Comparison of ENCODE assay signal across 10 cellular contexts in genomic region chr11:47189100-47189834, GRCh38. TPM values are rescaled to one million over a fixed set of nuclear protein-coding genes. Genes with fewer than 3 reads are reported as not detected.
A peak's percentile ranks its signal among the peaks of the same experiment; 100 is the strongest.
DNase-seq lines count a peak whose midpoint lies in the region; ATAC-seq and TF ChIP-seq lines count a peak whose summit lies in the region.
"Had no signal": no experiment of that assay in that cellular context is flagged by ENCODE, and none has a peak within 500 bp of the region (broad histone marks: within the 10 kb centered on the region; RNA-seq: fewer than 3 reads in every experiment).

No MANE protein-coding gene starts in this region.

- H3K27me3 Mint-ChIP-seq in naive thymus-derived CD8-positive, alpha-beta T cell, result peaks cover 2 to 24% (median 5%) of the 10 kb centered on the region in 5 donors

- H3K27ac ChIP-seq in left ventricle myocardium inferior (replicated peaks), result peak overlapping the region; percentile 98
- H3K27ac ChIP-seq in liver (ENCODE audit: low read depth in 1 of 2, low read length in 2 of 2), result peak overlapping the region; percentile 13 to 79

- H3K4me1 Mint-ChIP-seq in naive thymus-derived CD8-positive, alpha-beta T cell, result peaks cover 3 to 9% (median 7%) of the 10 kb centered on the region in 4 donors

- in situ Hi-C loops in T47D (cut with HindIII; ENCODE audit: low pct_unique_long_range_greater_than_20kb, low sequenced_read_pairs), result no loop called here

- H3K9me3 ChIP-seq in left ventricle myocardium inferior (replicated peaks), result no peaks in the 10 kb centered on the region
- H3K9me3 ChIP-seq in liver (ENCODE audit: control insufficient read depth in 4 of 4, low read length in 3 of 4), result no peaks in the 10 kb centered on the region

- H3K36me3 ChIP-seq in left ventricle myocardium inferior (no peaks in the 10 kb centered on the region), liver (ENCODE audit: control insufficient read depth in 4 of 4, insufficient read depth in 3 of 4, low read depth in 1 of 4, low read length in 3 of 4) (no peaks in the 10 kb centered on the region)

- TF ChIP-seq CTCF in left ventricle myocardium inferior (IDR thresholded peaks at IDR 0.05; ENCODE audit: borderline replicate concordance) (no peak), liver (IDR thresholded peaks at IDR 0.05; ENCODE audit: low read depth, low read length, missing input control) (no peak)

- no peaks in the 10 kb centered on the region for H3K9me3 Mint-ChIP-seq in naive thymus-derived CD8-positive, alpha-beta T cell
- H3K9me3 Mint-ChIP-seq: activated naive CD4-positive, alpha-beta T cell treated with anti-CD3 and anti-CD28 coated beads for 36 hours had no signal

- H3K4me1 ChIP-seq in left ventricle myocardium inferior, result peaks cover 51% of the 10 kb centered on the region
- H3K4me1 ChIP-seq in liver (ENCODE audit: control insufficient read depth in 4 of 4, insufficient read depth in 4 of 4, low read length in 3 of 4), result peaks cover 6 to 46% (median 39%) of the 10 kb centered on the region in 4 donors

- no peak overlapping the region for H3K4me3 Mint-ChIP-seq in naive thymus-derived CD8-positive, alpha-beta T cell
- H3K4me3 Mint-ChIP-seq: activated naive CD4-positive, alpha-beta T cell treated with anti-CD3 and anti-CD28 coated beads for 36 hours had no signal

- POLR2A ChIA-PET in naive thymus-derived CD8-positive, alpha-beta T cell (lab: Charles Lee), result interaction anchor here (1.8 kb wide), 1 partner anchor 25 kb away, joined by 14 read pairs; the partner anchor contains the start of gene DDB2

- intact Hi-C loops in left ventricle myocardium inferior (cut with micrococcal nuclease) (no loop called here), Right ventricle myocardium inferior (cut with DNase I) (no loop called here)

- peak; percentile 55 to 59 for TF ChIP-seq RAD21 in liver (IDR thresholded peaks at IDR 0.05)

- H3K36me3 Mint-ChIP-seq in naive thymus-derived CD8-positive, alpha-beta T cell, result no peaks in the 10 kb centered on the region

- H3K9ac ChIP-seq in liver (ENCODE audit: low read depth in 1 of 2, low read length in 2 of 2), result no peak overlapping the region

- peaks cover 19% of the 10 kb centered on the region for H3K27me3 ChIP-seq in left ventricle myocardium inferior (ENCODE audit: low read depth)
- no peaks in the 10 kb centered on the region for H3K27me3 ChIP-seq in liver (ENCODE audit: control insufficient read depth in 4 of 4, insufficient read depth in 4 of 4, low read length in 3 of 4)

- no peak for ATAC-seq in Right ventricle myocardium inferior
- no peak for ATAC-seq in naive thymus-derived CD8-positive, alpha-beta T cell

- DNase-seq in left ventricle myocardium inferior (no peak), Right ventricle myocardium inferior (ENCODE audit: missing footprints) (no peak), T47D (ENCODE audit: low read depth in 1 of 2, low spot score in 1 of 2) (peak; percentile 67 to 95), SKM-1 (lab: John Stamatoyannopoulos, UW; ENCODE audit: unreplicated experiment) (no peak)
- DNase-seq in effector CD8-positive, alpha-beta T cell (lab: John Stamatoyannopoulos, UW), result no peak
- DNase-seq in stimulated activated CD8-positive, alpha-beta memory T cell treated with anti-CD3 and anti-CD28 coated beads, Interleukin-4, amount 100 ng/mL, for 48 hours, result no peak
- DNase-seq in naive thymus-derived CD8-positive, alpha-beta T cell, result no peak
- DNase-seq: activated naive CD4-positive, alpha-beta T cell treated with anti-CD3 and anti-CD28 coated beads for 36 hours; T-helper 2 cell had no signal

- H3K4me3 ChIP-seq in left ventricle myocardium inferior (no peak overlapping the region), liver (ENCODE audit: low read depth in 1 of 3, low read length in 3 of 3) (no peak overlapping the region)

- no peak overlapping the region for H3K27ac Mint-ChIP-seq in naive thymus-derived CD8-positive, alpha-beta T cell
- H3K27ac Mint-ChIP-seq: activated naive CD4-positive, alpha-beta T cell treated with anti-CD3 and anti-CD28 coated beads for 36 hours had no signal

- WGBS in liver, result 38% methylated on average over 11 of the region's 11 CpGs

TF ChIP-seq in liver, 16 proteins besides CTCF, POLR2A, EP300 and RAD21 (continues in another document):
- TF ChIP-seq MAX (IDR thresholded peaks at IDR 0.05) (peak; percentile 92), HNF4G (IDR thresholded peaks at IDR 0.05) (peak; percentile 94), EGR1 (IDR thresholded peaks at IDR 0.05; ENCODE audit: low read depth in 2 of 2) (peak; percentile 65 to 90), FOXA2 (IDR thresholded peaks at IDR 0.05) (peak; percentile 95), RXRA (IDR thresholded peaks at IDR 0.05) (peak; percentile 99), NR2F2 (IDR thresholded peaks at IDR 0.05) (peak; percentile 74), SP1 (IDR thresholded peaks at IDR 0.05) (peak; percentile 99), REST (IDR thresholded peaks at IDR 0.05) (no peak), ZBTB33 (IDR thresholded peaks at IDR 0.05) (peak; percentile 83), GABPA (IDR thresholded peaks at IDR 0.05 in 1 of 2, conservative IDR thresholded peaks at IDR 0.05 in 1 of 2) (peak in 1 of 2 donors; percentile 74), FOXA1 (IDR thresholded peaks at IDR 0.05) (peak; percentile 90), TAF1 (conservative IDR thresholded peaks at IDR 0.05) (no peak), YY1 (IDR thresholded peaks at IDR 0.05) (peak; percentile 84)

RNA-seq across cellular contexts. Expression of gene PACSIN3, which starts 3.0 kb away (rescaled TPM):
- total RNA-seq in left ventricle myocardium inferior, result 198 TPM
- 177 TPM for total RNA-seq in Right ventricle myocardium inferior
- 10 to 100 TPM; 12.1 to 20.6 TPM for total RNA-seq in liver
- 10 to 100 TPM; 18.7 to 23.3 TPM for polyA plus RNA-seq in liver
- under 1 TPM in 1 of 2 experiments, not detected in 1; 0.80 TPM for total RNA-seq in naive thymus-derived CD8-positive, alpha-beta T cell
- under 1 TPM in 1 of 3 donors, not detected in 2; 0.25 TPM for polyA plus RNA-seq in naive thymus-derived CD8-positive, alpha-beta T cell

RNA-seq across cellular contexts. Expression of gene ARFGAP2, which starts 12.6 kb away (rescaled TPM):
- total RNA-seq in left ventricle myocardium inferior (47.8 TPM), Right ventricle myocardium inferior (45.8 TPM), liver (100 to 1,000 TPM in 1 of 2 donors, 10 to 100 TPM in 1; 61.1 to 163 TPM)
- polyA plus RNA-seq in liver, result 10 to 100 TPM; 37.3 to 44.9 TPM
- 100 to 1,000 TPM; 166 to 172 TPM for total RNA-seq in naive thymus-derived CD8-positive, alpha-beta T cell
- 100 to 1,000 TPM in 2 of 3 donors, 10 to 100 TPM in 1; 97.8 to 111 (median 108) TPM for polyA plus RNA-seq in naive thymus-derived CD8-positive, alpha-beta T cell

RNA-seq across cellular contexts. Expression of gene DDB2, which starts 25.5 kb away (rescaled TPM):
- total RNA-seq in left ventricle myocardium inferior, result 8.7 TPM
- 10.3 TPM for total RNA-seq in Right ventricle myocardium inferior
- 1 to 10 TPM; 6.6 to 7.6 TPM for total RNA-seq in liver
- 10 to 100 TPM in 1 of 2 donors, 1 to 10 TPM in 1; 10.0 to 11.9 TPM for polyA plus RNA-seq in liver
- 100 to 1,000 TPM in 1 of 2 experiments, 10 to 100 TPM in 1; 98.9 to 101 TPM for total RNA-seq in naive thymus-derived CD8-positive, alpha-beta T cell
- polyA plus RNA-seq in naive thymus-derived CD8-positive, alpha-beta T cell, result 10 to 100 TPM; 20.7 to 25.4 (median 24.4) TPM

RNA-seq across cellular contexts. Expression of gene ACP2, which starts 59.3 kb away (rescaled TPM):
- 17.7 TPM for total RNA-seq in left ventricle myocardium inferior
- 21.2 TPM for total RNA-seq in Right ventricle myocardium inferior
- total RNA-seq in liver, result 10 to 100 TPM; 81.7 to 94.4 TPM
- 10 to 100 TPM; 40.3 to 76.9 TPM for polyA plus RNA-seq in liver
- 10 to 100 TPM; 25.8 to 27.8 TPM for total RNA-seq in naive thymus-derived CD8-positive, alpha-beta T cell
- 1 to 10 TPM; 4.4 to 10.0 (median 8.0) TPM for polyA plus RNA-seq in naive thymus-derived CD8-positive, alpha-beta T cell

Comparison
In these comparisons a context has a peak if more than half of its experiments do, and no peak if none do; other contexts are left out.
1. DNase-seq: peak in T47D (2 of 2); none in left ventricle myocardium inferior (single experiment), Right ventricle myocardium inferior (single experiment), effector CD8-positive, alpha-beta T cell (single experiment), stimulated activated CD8-positive, alpha-beta memory T cell treated with anti-CD3 and anti-CD28 coated beads, Interleukin-4, amount 100 ng/mL, for 48 hours (single experiment), naive thymus-derived CD8-positive, alpha-beta T cell (0 of 10) and SKM-1 (single experiment).